ENCODE assay signal across 8 cellular contexts in the genomic region with DNA sequence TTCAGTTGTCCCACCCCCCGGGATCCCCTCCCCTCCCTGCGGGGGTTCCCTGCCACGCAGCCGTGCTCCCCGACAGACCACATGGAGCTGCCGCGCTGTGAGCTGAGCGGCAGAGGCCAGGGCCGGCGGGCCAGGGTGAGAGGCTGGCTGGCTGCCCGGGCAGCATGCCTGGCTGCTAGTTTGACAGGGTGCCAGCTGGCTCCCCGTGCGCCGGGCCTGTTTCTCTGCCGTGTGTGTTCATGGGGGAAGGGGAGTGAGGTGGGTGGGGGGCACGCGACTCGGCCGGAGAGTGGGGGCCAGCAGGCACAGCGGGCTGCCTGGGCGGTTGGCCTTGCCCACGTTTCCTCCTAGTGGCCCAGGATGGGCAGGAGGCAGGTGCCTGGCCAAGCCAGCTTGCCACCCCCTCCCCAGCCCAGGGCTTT. TPM values are rescaled to one million over a fixed set of nuclear protein-coding genes. Genes with fewer than 3 reads are reported as not detected.
DNase-seq lines count a peak whose midpoint lies in the region; ATAC-seq, FAIRE-seq and TF ChIP-seq lines count a peak whose summit lies in the region.

No MANE protein-coding gene starts in this region.

- H4K20me1 ChIP-seq in endothelial cell of umbilical vein (replicated peaks; ENCODE audit: control insufficient read depth, extremely low read depth, insufficient read depth, low read length): no peaks in the 10 kb centered on the region
- peaks cover 20% of the 10 kb centered on the region for H4K20me1 ChIP-seq in osteoblast (ENCODE audit: insufficient read depth, low read length)
- H4K20me1 ChIP-seq in Karpas-422 (ENCODE audit: insufficient read depth, low read depth, low read length): no peaks in the 10 kb centered on the region

- no peaks in the 10 kb centered on the region for H3K27me3 ChIP-seq in endothelial cell of umbilical vein (ENCODE audit: control insufficient read depth in 2 of 2, insufficient read depth in 2 of 2, low read length in 2 of 2)
- H3K27me3 ChIP-seq in osteoblast (ENCODE audit: insufficient read depth, low read length): no peaks in the 10 kb centered on the region
- H3K27me3 ChIP-seq in Karpas-422 (ENCODE audit: low read length): no peaks in the 10 kb centered on the region

- intact Hi-C loops in endothelial cell of umbilical vein (cut with micrococcal nuclease): no loop called here

- H3K27ac ChIP-seq in endothelial cell of umbilical vein (ENCODE audit: insufficient read depth, low read depth, low read length): no peak overlapping the region
- no peak overlapping the region for H3K27ac ChIP-seq in osteoblast (ENCODE audit: low read depth, low read length)
- no peak overlapping the region for H3K27ac ChIP-seq in Karpas-422 (ENCODE audit: low read length)

- no peaks in the 10 kb centered on the region for H3K36me3 ChIP-seq in endothelial cell of umbilical vein (ENCODE audit: control insufficient read depth in 2 of 2, extremely low read depth in 1 of 2, insufficient read depth in 2 of 2, low read length in 2 of 2)
- no peaks in the 10 kb centered on the region for H3K36me3 ChIP-seq in osteoblast (ENCODE audit: insufficient read depth, low read length)
- no peaks in the 10 kb centered on the region for H3K36me3 ChIP-seq in Karpas-422 (ENCODE audit: insufficient read depth, low read length)

- H2AFZ ChIP-seq in endothelial cell of umbilical vein (ENCODE audit: low read depth, low read length) (no peak overlapping the region), osteoblast (ENCODE audit: low read length) (no peak overlapping the region), Karpas-422 (ENCODE audit: low read length) (no peak overlapping the region)

- H3K4me1 ChIP-seq in endothelial cell of umbilical vein (ENCODE audit: control insufficient read depth, extremely low read depth, insufficient read depth, low read length) (peaks cover 5% of the 10 kb centered on the region), osteoblast (ENCODE audit: insufficient read depth, low read length) (peaks cover 16% of the 10 kb centered on the region), Karpas-422 (ENCODE audit: low read length) (no peaks in the 10 kb centered on the region)

- no peak for TF ChIP-seq POLR2A in endothelial cell of umbilical vein (IDR thresholded peaks at IDR 0.05; ENCODE audit: low read depth, low read length)

- H3K79me2 ChIP-seq in endothelial cell of umbilical vein (ENCODE audit: control insufficient read depth, insufficient read depth, low read length) (no peaks in the 10 kb centered on the region), osteoblast (ENCODE audit: insufficient read depth, low read length) (peaks cover 10% of the 10 kb centered on the region), Karpas-422 (ENCODE audit: low read length) (no peaks in the 10 kb centered on the region)

- FAIRE-seq in endothelial cell of umbilical vein (lab: Jason Lieb, UNC): no peak

- no peaks in the 10 kb centered on the region for H3K9me1 ChIP-seq in endothelial cell of umbilical vein (replicated peaks; ENCODE audit: control insufficient read depth, extremely low read depth, insufficient read depth, low read length)

- H3K9me2 ChIP-seq in Karpas-422 (replicated peaks; ENCODE audit: insufficient read depth, low read length): no peaks in the 10 kb centered on the region

- dilution Hi-C loops in endothelial cell of umbilical vein (cut with MboI; ENCODE audit: extremely low pct_ligation_motif_present, low sequenced_read_pairs): no loop called here

- no TSS peak for BruUV-seq in endothelial cell of umbilical vein (replicated peaks; lab: Mats Ljungman, UMichigan)

- POLR2A ChIA-PET in endothelial cell of umbilical vein (lab: Charles Lee): interaction anchor here (0.6 to 1.1 kb wide), 3 partner anchors 10 to 207 kb away, joined by 5 to 6 read pairs (median 6); partner anchors contain the start of gene CEP131

- H3K4me2 ChIP-seq in endothelial cell of umbilical vein (ENCODE audit: insufficient read depth, low read length) (no peak overlapping the region), osteoblast (ENCODE audit: insufficient read depth, low read length) (peak overlapping the region; percentile 19), Karpas-422 (ENCODE audit: low read depth, low read length, poor library complexity, severe bottlenecking) (no peak overlapping the region)

- H3K9me3 ChIP-seq in endothelial cell of umbilical vein (replicated peaks; ENCODE audit: control insufficient read depth, insufficient read depth, low read length) (no peaks in the 10 kb centered on the region), osteoblast (ENCODE audit: low read depth, low read length) (no peaks in the 10 kb centered on the region), Karpas-422 (ENCODE audit: low read length) (peaks cover 9% of the 10 kb centered on the region; the same call in 1 of the 2 replicates)

- H3K9ac ChIP-seq in endothelial cell of umbilical vein (replicated peaks; ENCODE audit: extremely low read depth, insufficient read depth, low read length) (no peak overlapping the region), Karpas-422 (ENCODE audit: low read length) (no peak overlapping the region)

- peak; percentile 72 for DNase-seq in H4 (ENCODE audit: low spot score)
- peak; percentile 43 for DNase-seq in NCI-H524 treated with DMSO at 0.1 percent for 48 hours (lab: John Stamatoyannopoulos, UW)
- peak; percentile 74 for DNase-seq in endothelial cell of umbilical vein (ENCODE audit: low read depth, low spot score)
- peak; percentile 99 for DNase-seq in osteoblast (ENCODE audit: insufficient read length, low spot score, missing footprints)
- no peak for DNase-seq in Karpas-422

- H3K4me3 ChIP-seq in endothelial cell of umbilical vein (replicated peaks in 1 of 3; ENCODE audit: insufficient read depth in 1 of 3, low read depth in 1 of 3, low read length in 3 of 3) (no peak overlapping the region), osteoblast (ENCODE audit: insufficient read depth, low read length) (no peak overlapping the region), Karpas-422 (ENCODE audit: low read length) (no peak overlapping the region)

- no peak for ATAC-seq in HG02678 (IDR thresholded peaks at IDR 0.05; ENCODE audit: unreplicated experiment)
- no peak for ATAC-seq in HG03097 (IDR thresholded peaks at IDR 0.05; ENCODE audit: low FRiP score, unreplicated experiment)
- ATAC-seq in HG03354 (IDR thresholded peaks at IDR 0.05; ENCODE audit: poor library complexity, severe bottlenecking, unreplicated experiment): no peak

- no peak for TF ChIP-seq CTCF in endothelial cell of umbilical vein (IDR thresholded peaks at IDR 0.05; ENCODE audit: extremely low read depth in 1 of 2, insufficient read depth in 1 of 2, low read depth in 1 of 2, low read length in 2 of 2)
- no peak for TF ChIP-seq CTCF in osteoblast (IDR thresholded peaks at IDR 0.05; ENCODE audit: extremely low read depth, low read depth, low read length)

- CTCF ChIA-PET in endothelial cell of umbilical vein (lab: Charles Lee): interaction anchor here (1.0 to 3.6 kb wide), 17 partner anchors 8 to 175 kb away, joined by 3 to 29 read pairs (median 8); partner anchors contain the start of gene BAHCC1

TF ChIP-seq in endothelial cell of umbilical vein, 7 proteins besides CTCF, POLR2A, EP300 and RAD21:
- TF ChIP-seq POLR2AphosphoS5 (IDR thresholded peaks at IDR 0.05; ENCODE audit: insufficient read depth, low read depth, low read length) (peak; percentile 63), JUN (IDR thresholded peaks at IDR 0.05; ENCODE audit: borderline replicate concordance, insufficient read depth, insufficient read length, low read depth) (no peak), MAX (IDR thresholded peaks at IDR 0.05; ENCODE audit: insufficient read depth, insufficient read length) (no peak), EZH2 (IDR thresholded peaks at IDR 0.05; ENCODE audit: borderline replicate concordance, low read depth, low read length, severe bottlenecking) (no peak), GATA2 (IDR thresholded peaks at IDR 0.05; ENCODE audit: insufficient read depth, insufficient read length, low read depth, low read length) (no peak), MYC (IDR thresholded peaks at IDR 0.05; ENCODE audit: low read depth, low read length) (peak; percentile 12)

RNA-seq across cellular contexts. Expression of gene BAHCC1, which starts 34.1 kb away (rescaled TPM):
- 0.31 and 3.4 TPM in 2 replicates for total RNA-seq in H4 (2014; rRNA removed; shearing (Covaris generic))
- 10.3 and 11.6 TPM in 2 replicates for total RNA-seq in endothelial cell of umbilical vein
- polyA plus RNA-seq in endothelial cell of umbilical vein: 4.7 and 7.1 TPM in 2 replicates
- polyA plus RNA-seq in endothelial cell of umbilical vein (2011; cell fraction: cytosol; rRNA removed): 3.4 and 5.1 TPM in 2 replicates
- 15.2 and 19.3 TPM in 2 replicates for polyA plus RNA-seq in endothelial cell of umbilical vein (2011; cell fraction: nucleus; rRNA removed)
- 3.5 and 3.7 TPM in 2 replicates for polyA plus RNA-seq in endothelial cell of umbilical vein (2012)
- polyA minus RNA-seq in endothelial cell of umbilical vein: 7.4 and 14.0 TPM in 2 replicates
- polyA minus RNA-seq in endothelial cell of umbilical vein (2011; cell fraction: cytosol; rRNA and poly(A)+ RNA removed): 8.7 TPM
- polyA minus RNA-seq in endothelial cell of umbilical vein (2011; cell fraction: nucleus; rRNA and poly(A)+ RNA removed): 3.3 and 10.0 TPM in 2 replicates
- 11.2 and 11.5 TPM in 2 replicates for total RNA-seq in osteoblast
- total RNA-seq in Karpas-422 (2014; rRNA removed; shearing (Covaris generic); ENCODE audit: low replicate concordance): not detected in 2 replicates
